Comparison of ENCODE assay signal across 27 cellular contexts in the genomic region with DNA sequence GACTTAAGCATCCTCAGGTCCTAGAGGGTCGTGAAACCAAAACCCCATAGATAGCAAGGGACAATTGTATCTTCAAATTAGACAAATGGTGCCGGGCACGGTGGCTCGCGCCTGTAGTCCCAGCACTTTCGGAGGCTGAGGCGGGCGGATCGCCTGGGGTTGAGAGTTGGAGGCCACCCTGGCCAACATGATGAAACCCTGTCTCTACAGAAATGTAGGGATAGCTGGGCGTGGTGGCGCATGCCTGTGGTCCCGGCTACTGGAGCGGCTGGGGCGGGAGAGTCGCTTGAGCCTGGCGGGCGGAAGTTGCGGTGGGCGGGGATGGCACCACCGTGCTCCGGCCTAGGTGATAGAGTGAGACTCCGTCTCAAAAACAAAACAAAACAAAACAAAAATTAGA.
"Had no signal": no experiment of that assay in that cellular context is flagged by ENCODE, and none has a peak within 500 bp of the region (broad histone marks: within the 10 kb centered on the region; RNA-seq: fewer than 3 reads in every experiment).

No MANE protein-coding gene starts in this region.

- H3K9me3 ChIP-seq: lower lobe of right lung, ovary, right atrium auricular region, right lobe of liver, thyroid gland, transverse colon, upper lobe of right lung had no signal

- H3K27me3 ChIP-seq: neural progenitor cell, ovary, right atrium auricular region, right lobe of liver, thyroid gland, transverse colon, upper lobe of right lung had no signal

- H3K9ac ChIP-seq: neural progenitor cell had no signal

- H3K27ac Mint-ChIP-seq: immature natural killer cell; mesothelial cell of epicardium; naive B cell; natural killer cell; nephron progenitor cell; neural progenitor cell; progenitor cell of endocrine pancreas; stimulated activated memory B cell treated with anti-CD40 and anti-IgM and Interleukin-4, amounts not matched to agents 10 μg/mL and 1 μg/mL and 100 μg/mL, for 72 hours; stimulated activated naive CD8-positive, alpha-beta T cell treated with anti-CD3 and anti-CD28 coated beads, Interleukin-15, amount 100 ng/mL, for 72 hours had no signal

- H3K4me3 ChIP-seq: left ventricle myocardium inferior, lower lobe of right lung, neural progenitor cell, ovary, right atrium auricular region, right lobe of liver, smooth muscle cell, thyroid gland, transverse colon, upper lobe of right lung had no signal

- H3K4me1 ChIP-seq: left ventricle myocardium inferior, lower lobe of right lung, neural progenitor cell, right atrium auricular region, right lobe of liver, thyroid gland, transverse colon, upper lobe of right lung had no signal

- H3K4me3 Mint-ChIP-seq: immature natural killer cell; mesothelial cell of epicardium; naive B cell; natural killer cell; nephron progenitor cell; neural progenitor cell; stimulated activated memory B cell treated with anti-CD40 and anti-IgM and Interleukin-4, amounts not matched to agents 10 μg/mL and 1 μg/mL and 100 μg/mL, for 72 hours; stimulated activated naive CD8-positive, alpha-beta T cell treated with anti-CD3 and anti-CD28 coated beads, Interleukin-15, amount 100 ng/mL, for 72 hours had no signal

- H3K9me3 Mint-ChIP-seq: mesothelial cell of epicardium, nephron progenitor cell, neural progenitor cell had no signal

- H3K27ac ChIP-seq: left ventricle myocardium inferior, lower lobe of right lung, neural progenitor cell, ovary, right atrium auricular region, right lobe of liver, thyroid gland, transverse colon, upper lobe of right lung had no signal

- H3K27me3 Mint-ChIP-seq: naive B cell; progenitor cell of endocrine pancreas; stimulated activated memory B cell treated with anti-CD40 and anti-IgM and Interleukin-4, amounts not matched to agents 10 μg/mL and 1 μg/mL and 100 μg/mL, for 72 hours; stimulated activated naive CD8-positive, alpha-beta T cell treated with anti-CD3 and anti-CD28 coated beads, Interleukin-15, amount 100 ng/mL, for 72 hours had no signal

- ATAC-seq: lower lobe of right lung; natural killer cell; right lobe of liver; stimulated activated memory B cell treated with anti-CD40 and anti-IgM and Interleukin-4, amounts not matched to agents 10 μg/mL and 1 μg/mL and 100 μg/mL, for 72 hours; stimulated activated naive CD8-positive, alpha-beta T cell treated with anti-CD3 and anti-CD28 coated beads, Interleukin-15, amount 100 ng/mL, for 72 hours; upper lobe of right lung had no signal

- H2AFZ ChIP-seq: neural progenitor cell had no signal

- H3K36me3 ChIP-seq: left ventricle myocardium inferior, lower lobe of right lung, neural progenitor cell, ovary, right atrium auricular region, right lobe of liver, thyroid gland, transverse colon, upper lobe of right lung had no signal

- H3K4me2 ChIP-seq: neural progenitor cell, smooth muscle cell had no signal

- H3K4me1 Mint-ChIP-seq: immature natural killer cell; mesothelial cell of epicardium; naive B cell; natural killer cell; nephron progenitor cell; neural progenitor cell; stimulated activated memory B cell treated with anti-CD40 and anti-IgM and Interleukin-4, amounts not matched to agents 10 μg/mL and 1 μg/mL and 100 μg/mL, for 72 hours; stimulated activated naive CD8-positive, alpha-beta T cell treated with anti-CD3 and anti-CD28 coated beads, Interleukin-15, amount 100 ng/mL, for 72 hours had no signal

- DNase-seq: immature natural killer cell; kidney; left ventricle myocardium inferior; lower lobe of right lung; mammary epithelial cell; mesenchymal stem cell; naive B cell; natural killer cell; nephron progenitor cell; ovary; right lobe of liver; stimulated activated CD4-positive, alpha-beta T cell treated with anti-CD3 and anti-CD28 coated beads, Interleukin-1b, Interleukin-23, amount 100 ng/mL, for 48 hours; stimulated activated CD4-positive, alpha-beta T cell treated with anti-CD3 and anti-CD28 coated beads, Interleukin-2, amount 100 ng/mL, for 48 hours; stimulated activated CD4-positive, alpha-beta T cell treated with anti-CD3 and anti-CD28 coated beads, Interleukin-4, amount 100 ng/mL, for 4 hours; stimulated activated CD8-positive, alpha-beta memory T cell treated with anti-CD3 and anti-CD28 coated beads, Interleukin-4, amount 100 ng/mL, for 48 hours; stimulated activated naive CD4-positive, alpha-beta T cell treated with Interleukin-2 at 50 U/mL for 16 hours; stimulated activated naive CD8-positive, alpha-beta T cell treated with anti-CD3 and anti-CD28 coated beads, Interleukin-15, amount 100 ng/mL, for 72 hours; substantia nigra; thyroid gland; transverse colon; upper lobe of right lung had no signal

- H3K36me3 Mint-ChIP-seq: mesothelial cell of epicardium; naive B cell; neural progenitor cell; stimulated activated memory B cell treated with anti-CD40 and anti-IgM and Interleukin-4, amounts not matched to agents 10 μg/mL and 1 μg/mL and 100 μg/mL, for 72 hours had no signal
